Comparison of ENCODE assay signal across 28 cellular contexts in the genomic region with DNA sequence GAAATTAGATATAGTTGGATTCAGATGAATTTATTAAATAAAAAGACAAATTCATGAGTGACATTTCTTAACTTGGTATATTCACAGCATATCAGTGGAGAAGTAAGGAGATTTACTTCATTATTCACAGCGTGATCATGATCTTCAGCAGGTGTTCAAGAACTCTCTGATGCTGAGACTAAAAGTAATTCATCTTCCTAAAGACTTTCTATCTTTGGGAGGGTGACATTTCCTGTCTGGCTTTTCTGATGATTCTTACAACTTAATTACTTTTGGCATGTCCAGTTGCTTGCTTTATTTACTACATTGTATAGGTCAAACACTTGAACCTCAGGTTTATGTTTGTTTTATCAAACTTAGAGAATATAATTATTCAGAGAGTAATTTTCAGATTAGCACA.
"Had no signal": no experiment of that assay in that cellular context is flagged by ENCODE, and none has a peak within 500 bp of the region (broad histone marks: within the 10 kb centered on the region; RNA-seq: fewer than 3 reads in every experiment).

No MANE protein-coding gene starts in this region.

- H3K27ac ChIP-seq: epithelial cell of prostate, gastrocnemius medialis, neutrophil, pancreas, right lobe of liver, suprapubic skin, transverse colon, upper lobe of right lung, uterus had no signal

- H3K27me3 ChIP-seq: dorsolateral prefrontal cortex, gastrocnemius medialis, neutrophil, pancreas, right lobe of liver, suprapubic skin, transverse colon, upper lobe of right lung, uterus had no signal

- H3K9me3 Mint-ChIP-seq: endodermal cell; naive B cell; natural killer cell treated with Interleukin-12 subunit alpha and Interleukin-12 subunit beta and Interleukin-15 and Interleukin-18, amount 100 ng/mL, for 72 hours; neural crest cell had no signal

- H3K27me3 Mint-ChIP-seq: memory B cell; naive B cell; natural killer cell treated with Interleukin-12 subunit alpha and Interleukin-12 subunit beta and Interleukin-15 and Interleukin-18, amount 100 ng/mL, for 72 hours; progenitor cell of endocrine pancreas; stimulated activated naive CD8-positive, alpha-beta T cell treated with anti-CD3 and anti-CD28 coated beads, Interleukin-15, amount 100 ng/mL, for 72 hours had no signal

- H3K36me3 Mint-ChIP-seq: memory B cell; naive B cell; natural killer cell treated with Interleukin-12 subunit alpha and Interleukin-12 subunit beta and Interleukin-15 and Interleukin-18, amount 100 ng/mL, for 72 hours had no signal

- H3K4me3 ChIP-seq: dorsolateral prefrontal cortex, gastrocnemius medialis, lung, pancreas, right lobe of liver, suprapubic skin, transverse colon, upper lobe of right lung, uterus had no signal

- H3K36me3 ChIP-seq: gastrocnemius medialis, neutrophil, pancreas, right lobe of liver, suprapubic skin, transverse colon, upper lobe of right lung, uterus had no signal

- H3K4me3 Mint-ChIP-seq: endodermal cell; memory B cell; naive B cell; natural killer cell treated with Interleukin-12 subunit alpha and Interleukin-12 subunit beta and Interleukin-15 and Interleukin-18, amount 100 ng/mL, for 72 hours; neural crest cell; stimulated activated naive CD8-positive, alpha-beta T cell treated with anti-CD3 and anti-CD28 coated beads, Interleukin-15, amount 100 ng/mL, for 72 hours had no signal

- H3K27ac Mint-ChIP-seq: endodermal cell; memory B cell; natural killer cell treated with Interleukin-12 subunit alpha and Interleukin-12 subunit beta and Interleukin-15 and Interleukin-18, amount 100 ng/mL, for 72 hours had no signal

- DNase-seq: dorsolateral prefrontal cortex; effector CD4-positive, alpha-beta T cell; endodermal cell; gastrocnemius medialis; head of caudate nucleus; naive B cell; pancreas; right lobe of liver; small intestine; stimulated activated CD4-positive, alpha-beta T cell treated with anti-CD3 and anti-CD28 coated beads, Interleukin-15, amount 100 ng/mL, for 24 hours; stimulated activated CD4-positive, alpha-beta T cell treated with anti-CD3 and anti-CD28 coated beads, Interleukin-2, amount 100 ng/mL, for 48 hours; stimulated activated CD8-positive, alpha-beta memory T cell treated with anti-CD3 and anti-CD28 coated beads, Interleukin-4, amount 100 ng/mL, for 48 hours; stimulated activated naive CD4-positive, alpha-beta T cell; stimulated activated naive CD8-positive, alpha-beta T cell treated with anti-CD3 and anti-CD28 coated beads, Interleukin-15, amount 100 ng/mL, for 72 hours; transverse colon; upper lobe of right lung; uterus had no signal

- H3K9me3 ChIP-seq: gastrocnemius medialis, neutrophil, pancreas, right lobe of liver, suprapubic skin, transverse colon, upper lobe of right lung, uterus had no signal

- ATAC-seq: esophagus mucosa; gastrocnemius medialis; left lobe of liver; natural killer cell treated with Interleukin-12 subunit alpha and Interleukin-12 subunit beta and Interleukin-15 and Interleukin-18, amount 100 ng/mL, for 72 hours; pancreas; right lobe of liver; stimulated activated naive CD8-positive, alpha-beta T cell treated with anti-CD3 and anti-CD28 coated beads, Interleukin-15, amount 100 ng/mL, for 72 hours; upper lobe of right lung had no signal

- H3K4me1 Mint-ChIP-seq: memory B cell, naive B cell, neural crest cell had no signal

- FAIRE-seq: keratinocyte, pancreas, small intestine had no signal

- H3K4me1 ChIP-seq: pancreas, right lobe of liver, suprapubic skin, transverse colon, upper lobe of right lung, uterus had no signal
